8 cellular contexts compared by ENCODE assay signal in genomic region chr10:104028146-104028545, GRCh38. TPM values are rescaled to one million over a fixed set of nuclear protein-coding genes. Genes with fewer than 3 reads are reported as not detected.
DNase-seq lines count a peak whose midpoint lies in the region; ATAC-seq, FAIRE-seq and TF ChIP-seq lines count a peak whose summit lies in the region.

No MANE protein-coding gene starts in this region.

- RAD21 ChIA-PET in GM12878 (lab: Charles Lee; ENCODE audit: unreplicated experiment), result interaction anchor here (1.1 to 1.8 kb wide), 4 partner anchors 45 to 140 kb away, joined by 3 to 6 read pairs (median 4); no protein-coding TSS in a partner anchor

- DNase-seq in AG08395 (ENCODE audit: low spot score) (peak; percentile 31), GM12878 (ENCODE audit: low read depth, low spot score) (no peak), left lobe of liver (ENCODE audit: low spot score) (no peak), glomerular visceral epithelial cell (ENCODE audit: extremely low spot score) (no peak)

- in situ Hi-C loops in GM12878 (cut with MboI), result no loop called here

- H3K27me3 ChIP-seq in GM12878 (replicated peaks in 1 of 2; ENCODE audit: control insufficient read depth in 2 of 2, insufficient read depth in 2 of 2, low read length in 1 of 2), result no peaks in the 10 kb centered on the region

- H3K4me1 ChIP-seq in HEK293 (ENCODE audit: control insufficient read depth, insufficient read depth, low read length) (no peaks in the 10 kb centered on the region), GM12878 (ENCODE audit: control insufficient read depth, insufficient read depth, low read length) (no peaks in the 10 kb centered on the region)

- intact Hi-C loops in GM12878 (cut with micrococcal nuclease; ENCODE audit: unreplicated experiment), result loop anchor here (5.0 kb wide), 1 partner anchor 99 kb away; no protein-coding TSS in a partner anchor

- no peak for TF ChIP-seq EP300 in GM12878 (IDR thresholded peaks at IDR 0.05; ENCODE audit: borderline replicate concordance in 1 of 2, control insufficient read depth in 1 of 2, low read depth in 2 of 2, low read length in 2 of 2)

- H3K4me2 ChIP-seq in GM12878 (ENCODE audit: control insufficient read depth, insufficient read depth), result no peak overlapping the region

- TF ChIP-seq CTCF in HEK293 (tag by site-specific recombination; IDR thresholded peaks at IDR 0.05) (peak; percentile 33; the same call in 1 of the 2 replicates), GM12878 (IDR thresholded peaks at IDR 0.05 in 2 of 3, conservative IDR thresholded peaks at IDR 0.05 in 1 of 3; ENCODE audit: control insufficient read depth in 2 of 3, extremely low read depth in 1 of 3, insufficient read depth in 1 of 3, low read depth in 3 of 3, low read length in 3 of 3) (peak in 2 of 3 experiments; percentile 9 to 29; a peak in 2 of 6 replicates)

- H3K27ac ChIP-seq in HEK293 (ENCODE audit: extremely low read depth, low read depth, low read length) (no peak overlapping the region), GM12878 (ENCODE audit: control insufficient read depth, insufficient read depth) (no peak overlapping the region)

- peaks cover 21 to 43% of the 10 kb centered on the region in 2 experiments for H3K36me3 ChIP-seq in HEK293 (ENCODE audit: control insufficient read depth in 2 of 2, insufficient read depth in 1 of 2, low read length in 2 of 2)
- peaks cover 4 to 18% of the 10 kb centered on the region in 2 experiments; a peak in 3 of 4 replicates for H3K36me3 ChIP-seq in GM12878 (ENCODE audit: control insufficient read depth in 2 of 2, insufficient read depth in 2 of 2, low read length in 1 of 2)

- CTCF ChIA-PET in HEK293 (lab: Yijun Ruan, JAX), result interaction anchor here (0.7 to 1.6 kb wide), 9 partner anchors 8 to 263 kb away, joined by 3 to 8 read pairs (median 3); no protein-coding TSS in a partner anchor
- CTCF ChIA-PET in GM12878 (lab: Yijun Ruan, JAX), result interaction anchor here (0.8 to 2.4 kb wide), 9 partner anchors 10 to 143 kb away, joined by 3 to 15 read pairs (median 4); partner anchors contain the start of gene SFR1

- BruUV-seq in GM12878 (replicated peaks; lab: Mats Ljungman, UMichigan), result no TSS peak

- FAIRE-seq in GM12878 (lab: Jason Lieb, UNC), result no peak

- no peak for TF ChIP-seq POLR2A in GM12878 (IDR thresholded peaks at IDR 0.05; ENCODE audit: low read depth, low read length)

- H4K20me1 ChIP-seq in GM12878 (ENCODE audit: control insufficient read depth, insufficient read depth), result no peaks in the 10 kb centered on the region

- H3K9me3 ChIP-seq in HEK293 (ENCODE audit: control insufficient read depth, insufficient read depth, low read depth, low read length), result no peaks in the 10 kb centered on the region
- H3K9me3 ChIP-seq in GM12878 (replicated peaks; ENCODE audit: control insufficient read depth, insufficient read depth, low read length), result no peaks in the 10 kb centered on the region

- H3K4me3 ChIP-seq in HEK293 (ENCODE audit: low read depth, low read length) (no peak overlapping the region), GM12878 (no peak overlapping the region)

- SMC1A ChIA-PET in GM12878 (lab: Charles Lee; ENCODE audit: uncharacterized antibody, unreplicated experiment), result interaction anchor here (0.5 to 2.4 kb wide), 12 partner anchors 9 to 182 kb away, joined by 3 to 13 read pairs (median 4); no protein-coding TSS in a partner anchor

- POLR2A ChIA-PET in HEK293 (lab: Yijun Ruan, JAX) (no interaction called here), GM12878 (lab: Charles Lee) (no interaction called here)

- ATAC-seq in GM12878, result peak; percentile 66; the same call in 2 of the 3 replicates
- peak; percentile 58 for ATAC-seq in left lobe of liver
- no peak for ATAC-seq in HG03432 (IDR thresholded peaks at IDR 0.05; ENCODE audit: unreplicated experiment)
- no peak for ATAC-seq in GM21515 (IDR thresholded peaks at IDR 0.05; ENCODE audit: unreplicated experiment)
- ATAC-seq in GM21447 (IDR thresholded peaks at IDR 0.05; ENCODE audit: unreplicated experiment), result no peak

- 95% methylated on average over 6 of the region's 6 CpGs for WGBS in GM12878 (ENCODE audit: insufficient coverage, insufficient replicate concordance, low lambda C conversion rate, missing lambda C conversion rate)

- H3K79me2 ChIP-seq in GM12878 (ENCODE audit: control insufficient read depth, insufficient read depth, low read length), result no peaks in the 10 kb centered on the region

- H2AFZ ChIP-seq in GM12878 (ENCODE audit: control insufficient read depth, low read depth, low read length), result no peak overlapping the region

- peak; percentile 11; the same call in 1 of the 2 replicates for TF ChIP-seq RAD21 in GM12878 (IDR thresholded peaks at IDR 0.05; ENCODE audit: insufficient read depth, low read depth, low read length)

- no peak overlapping the region for H3K9ac ChIP-seq in GM12878 (ENCODE audit: control insufficient read depth, insufficient read depth, low read length)

TF ChIP-seq in HEK293, 187 proteins besides CTCF, POLR2A, EP300 and RAD21:
- TF ChIP-seq BCL6B (tag by site-specific recombination; IDR thresholded peaks at IDR 0.05) (no peak), ZNF560 (tag by site-specific recombination; IDR thresholded peaks at IDR 0.05; ENCODE audit: borderline replicate concordance) (no peak), ZNF488 (tag by site-specific recombination; IDR thresholded peaks at IDR 0.05) (no peak), ZFP3 (tag by site-specific recombination; IDR thresholded peaks at IDR 0.05; ENCODE audit: low read depth) (no peak), ZFHX2 (tag by site-specific recombination; conservative IDR thresholded peaks at IDR 0.05) (0 out of 2 replicates have a peak, but pooled peaks have one; percentile 30)

TF ChIP-seq in GM12878, 131 proteins besides CTCF, POLR2A, EP300 and RAD21:
- no peak for TF ChIP-seq NFYA (IDR thresholded peaks at IDR 0.05; ENCODE audit: borderline replicate concordance, low read depth, low read length)
- no peak for TF ChIP-seq EED (IDR thresholded peaks at IDR 0.05; ENCODE audit: low read depth)
- TF ChIP-seq TCF3 (IDR thresholded peaks at IDR 0.05; ENCODE audit: borderline replicate concordance, insufficient read depth, low read depth, low read length), result no peak
- TF ChIP-seq KAT2A (conservative IDR thresholded peaks at IDR 0.05; ENCODE audit: control insufficient read depth, low read depth, low read length), result no peak
- TF ChIP-seq MTA3 (IDR thresholded peaks at IDR 0.05; ENCODE audit: borderline replicate concordance, low read length), result no peak
- TF ChIP-seq KDM1A (IDR thresholded peaks at IDR 0.05; ENCODE audit: borderline replicate concordance), result no peak
- TF ChIP-seq HDAC6 (IDR thresholded peaks at IDR 0.05; ENCODE audit: unreplicated experiment), result no peak
- no peak for TF ChIP-seq DPF2 (IDR thresholded peaks at IDR 0.05)
- TF ChIP-seq BACH1 (IDR thresholded peaks at IDR 0.05; ENCODE audit: borderline replicate concordance), result no peak
TF ChIP-seq in GM12878: peak in this region for 0.

RNA-seq across cellular contexts. Expression of gene COL17A1, which starts 57.5 kb away (rescaled TPM):
- not detected in 2 replicates for total RNA-seq in GM12878 (2013; cell fraction: nucleolus; rRNA removed)
- total RNA-seq in GM12878 (2014; rRNA removed) (not detected in 2 replicates), GM12878 (2014; rRNA removed; fragmentation: Illumina TruSeq; extraction: Trizol) (not detected in 2 replicates), GM12878 (2021) (0.05 TPM in 1 of 2 replicates, not detected in the other), left lobe of liver (0.13 TPM)
- polyA plus RNA-seq in GM12878 (2011; ENCODE audit: low read depth), result not detected
- polyA plus RNA-seq in GM12878 (2011; rRNA removed) (0.22 TPM in 1 of 2 replicates, not detected in the other), GM12878 (2014; fragmentation: Illumina TruSeq; extraction: Trizol) (not detected in 2 replicates), GM12878 (2014; fragmentation: Nextera tagmentation; extraction: Ambion mirVana) (not detected), GM12878 (2014; rRNA removed) (not detected in 2 replicates), GM12878 (2016; fragmentation: Nextera tagmentation; extraction: Ambion mirVana) (under 1 TPM in 1 of 2 experiments, not detected in 1; 0.08 TPM)
- polyA plus RNA-seq in GM12878 (2011; cell fraction: cytosol; rRNA removed), result 0.06 and 0.07 TPM in 2 replicates
- 0.01 TPM in 1 of 2 replicates, not detected in the other for polyA plus RNA-seq in GM12878 (2011; cell fraction: nucleus; rRNA removed)
- polyA plus RNA-seq in GM12878 (2012), result not detected in 2 replicates
- not detected in 2 replicates for polyA minus RNA-seq in GM12878 (2011; rRNA and poly(A)+ RNA removed)
- not detected in 2 replicates for polyA minus RNA-seq in GM12878 (2011; cell fraction: cytosol; rRNA and poly(A)+ RNA removed)
- polyA minus RNA-seq in GM12878 (2011; cell fraction: nucleus; rRNA and poly(A)+ RNA removed), result not detected in 2 replicates

Comparison
In these comparisons a context has a peak if more than half of its experiments do, and no peak if none do; other contexts are left out.
1. ATAC-seq: peak in GM12878 (single experiment) and left lobe of liver (single experiment); none in HG03432 (single experiment), GM21515 (single experiment) and GM21447 (single experiment).